1 cellular context compared by ENCODE assay signal in the genomic region with DNA sequence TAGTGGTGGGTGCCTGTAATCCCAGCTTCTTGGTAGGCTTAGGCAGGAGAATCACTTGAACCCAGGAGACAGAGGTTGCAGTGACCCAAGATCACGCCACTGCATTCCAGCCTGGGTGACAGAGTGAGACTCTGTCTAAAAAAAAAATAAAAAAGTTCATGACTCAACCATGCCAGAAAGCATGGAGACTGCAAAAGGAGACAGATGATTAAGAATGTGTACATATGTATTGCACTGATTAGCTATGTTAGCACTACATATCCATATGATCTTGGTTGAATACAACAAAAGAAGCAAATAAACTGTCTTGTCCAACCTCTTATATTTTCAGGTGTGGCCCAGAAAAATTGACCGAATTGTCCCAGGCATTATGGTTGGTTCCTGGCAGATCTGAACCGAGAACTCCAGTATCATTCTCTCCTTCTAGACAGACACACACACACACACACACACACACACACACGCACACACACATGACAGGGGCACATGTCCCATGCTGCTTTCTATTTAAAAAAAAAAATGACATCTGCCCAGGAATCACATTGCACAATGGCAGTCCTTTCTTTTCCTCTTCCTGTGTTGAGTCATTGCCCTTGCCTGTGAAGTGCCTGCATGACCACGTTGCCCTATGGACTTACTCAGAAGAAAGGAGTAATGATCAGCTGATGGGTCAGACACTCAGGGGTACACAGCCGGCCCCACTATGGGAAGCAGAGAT.
A peak's percentile ranks its signal among the peaks of the same experiment; 100 is the strongest.
TF ChIP-seq lines count a peak whose summit lies in the region.

No MANE protein-coding gene starts in this region.

TF ChIP-seq in HepG2, 621 proteins besides CTCF, POLR2A, EP300 and RAD21 (continued from another document and continues in another):
- no peak for TF ChIP-seq IKZF5 (CRISPR knock-in tag; IDR thresholded peaks at IDR 0.05)
- no peak for TF ChIP-seq ZNF12 (CRISPR knock-in tag; IDR thresholded peaks at IDR 0.05)
- TF ChIP-seq ZNF510 (CRISPR knock-in tag; IDR thresholded peaks at IDR 0.05; ENCODE audit: low read depth), result no peak
- TF ChIP-seq REL (CRISPR knock-in tag; conservative IDR thresholded peaks at IDR 0.05), result no peak
- no peak for TF ChIP-seq GFI1 (CRISPR knock-in tag; IDR thresholded peaks at IDR 0.05; ENCODE audit: borderline replicate concordance)
- TF ChIP-seq YEATS2 (CRISPR knock-in tag; IDR thresholded peaks at IDR 0.05; ENCODE audit: borderline replicate concordance), result no peak
- TF ChIP-seq, protein P1, sequence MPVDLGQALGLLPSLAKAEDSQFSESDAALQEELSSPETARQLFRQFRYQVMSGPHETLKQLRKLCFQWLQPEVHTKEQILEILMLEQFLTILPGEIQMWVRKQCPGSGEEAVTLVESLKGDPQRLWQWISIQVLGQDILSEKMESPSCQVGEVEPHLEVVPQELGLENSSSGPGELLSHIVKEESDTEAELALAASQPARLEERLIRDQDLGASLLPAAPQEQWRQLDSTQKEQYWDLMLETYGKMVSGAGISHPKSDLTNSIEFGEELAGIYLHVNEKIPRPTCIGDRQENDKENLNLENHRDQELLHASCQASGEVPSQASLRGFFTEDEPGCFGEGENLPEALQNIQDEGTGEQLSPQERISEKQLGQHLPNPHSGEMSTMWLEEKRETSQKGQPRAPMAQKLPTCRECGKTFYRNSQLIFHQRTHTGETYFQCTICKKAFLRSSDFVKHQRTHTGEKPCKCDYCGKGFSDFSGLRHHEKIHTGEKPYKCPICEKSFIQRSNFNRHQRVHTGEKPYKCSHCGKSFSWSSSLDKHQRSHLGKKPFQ (CRISPR knock-in tag; IDR thresholded peaks at IDR 0.05; ENCODE audit: insufficient replicate concordance), result no peak
- TF ChIP-seq ARID4A (CRISPR knock-in tag; IDR thresholded peaks at IDR 0.05; ENCODE audit: borderline replicate concordance), result peak; percentile 28; the same call in 1 of the 2 replicates
- no peak for TF ChIP-seq ARNT (IDR thresholded peaks at IDR 0.05)
- no peak for TF ChIP-seq ZSCAN12 (CRISPR knock-in tag; IDR thresholded peaks at IDR 0.05)
- TF ChIP-seq TGIF2 (CRISPR knock-in tag; IDR thresholded peaks at IDR 0.05), result no peak
- TF ChIP-seq, protein P2, sequence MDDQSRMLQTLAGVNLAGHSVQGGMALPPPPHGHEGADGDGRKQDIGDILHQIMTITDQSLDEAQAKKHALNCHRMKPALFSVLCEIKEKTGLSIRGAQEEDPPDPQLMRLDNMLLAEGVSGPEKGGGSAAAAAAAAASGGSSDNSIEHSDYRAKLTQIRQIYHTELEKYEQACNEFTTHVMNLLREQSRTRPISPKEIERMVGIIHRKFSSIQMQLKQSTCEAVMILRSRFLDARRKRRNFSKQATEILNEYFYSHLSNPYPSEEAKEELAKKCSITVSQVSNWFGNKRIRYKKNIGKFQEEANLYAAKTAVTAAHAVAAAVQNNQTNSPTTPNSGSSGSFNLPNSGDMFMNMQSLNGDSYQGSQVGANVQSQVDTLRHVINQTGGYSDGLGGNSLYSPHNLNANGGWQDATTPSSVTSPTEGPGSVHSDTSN (CRISPR knock-in tag; IDR thresholded peaks at IDR 0.05; ENCODE audit: borderline replicate concordance), result no peak
- no peak for TF ChIP-seq PREB (CRISPR knock-in tag; IDR thresholded peaks at IDR 0.05)
- no peak for TF ChIP-seq RFX3 (CRISPR knock-in tag; IDR thresholded peaks at IDR 0.05)
- TF ChIP-seq ZSCAN22 (CRISPR knock-in tag; IDR thresholded peaks at IDR 0.05), result no peak
- no peak for TF ChIP-seq SMC3 (IDR thresholded peaks at IDR 0.05; ENCODE audit: low read length)
- TF ChIP-seq RFX1 (IDR thresholded peaks at IDR 0.05), result no peak
- TF ChIP-seq ZBTB3 (CRISPR knock-in tag; IDR thresholded peaks at IDR 0.05; ENCODE audit: borderline replicate concordance, low read depth), result no peak
- no peak for TF ChIP-seq ZNF343 (CRISPR knock-in tag; IDR thresholded peaks at IDR 0.05)
- TF ChIP-seq, protein P3, sequence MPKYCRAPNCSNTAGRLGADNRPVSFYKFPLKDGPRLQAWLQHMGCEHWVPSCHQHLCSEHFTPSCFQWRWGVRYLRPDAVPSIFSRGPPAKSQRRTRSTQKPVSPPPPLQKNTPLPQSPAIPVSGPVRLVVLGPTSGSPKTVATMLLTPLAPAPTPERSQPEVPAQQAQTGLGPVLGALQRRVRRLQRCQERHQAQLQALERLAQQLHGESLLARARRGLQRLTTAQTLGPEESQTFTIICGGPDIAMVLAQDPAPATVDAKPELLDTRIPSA (CRISPR knock-in tag; IDR thresholded peaks at IDR 0.05; ENCODE audit: borderline replicate concordance), result no peak
- no peak for TF ChIP-seq JUNB (CRISPR knock-in tag; IDR thresholded peaks at IDR 0.05; ENCODE audit: borderline replicate concordance)
- TF ChIP-seq THAP11 (CRISPR knock-in tag; IDR thresholded peaks at IDR 0.05), result 0 out of 2 replicates have a peak, but pooled peaks have one; percentile 21
- TF ChIP-seq, protein P4, sequence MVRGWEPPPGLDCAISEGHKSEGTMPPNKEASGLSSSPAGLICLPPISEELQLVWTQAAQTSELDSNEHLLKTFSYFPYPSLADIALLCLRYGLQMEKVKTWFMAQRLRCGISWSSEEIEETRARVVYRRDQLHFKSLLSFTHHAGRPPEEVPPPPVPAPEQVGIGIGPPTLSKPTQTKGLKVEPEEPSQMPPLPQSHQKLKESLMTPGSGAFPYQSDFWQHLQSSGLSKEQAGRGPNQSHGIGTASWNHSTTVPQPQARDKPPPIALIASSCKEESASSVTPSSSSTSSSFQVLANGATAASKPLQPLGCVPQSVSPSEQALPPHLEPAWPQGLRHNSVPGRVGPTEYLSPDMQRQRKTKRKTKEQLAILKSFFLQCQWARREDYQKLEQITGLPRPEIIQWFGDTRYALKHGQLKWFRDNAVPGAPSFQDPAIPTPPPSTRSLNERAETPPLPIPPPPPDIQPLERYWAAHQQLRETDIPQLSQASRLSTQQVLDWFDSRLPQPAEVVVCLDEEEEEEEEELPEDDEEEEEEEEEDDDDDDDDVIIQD (CRISPR knock-in tag; IDR thresholded peaks at IDR 0.05; ENCODE audit: low read depth), result peak; percentile 40; the same call in 1 of the 2 replicates
- TF ChIP-seq CREB3 (CRISPR knock-in tag; IDR thresholded peaks at IDR 0.05), result no peak
- no peak for TF ChIP-seq TOPORS (CRISPR knock-in tag; IDR thresholded peaks at IDR 0.05)
- no peak for TF ChIP-seq RAD51 (IDR thresholded peaks at IDR 0.05; ENCODE audit: borderline replicate concordance)
- no peak; the same call in 1 of the 2 replicates for TF ChIP-seq DPF2 (CRISPR knock-in tag; IDR thresholded peaks at IDR 0.05; ENCODE audit: borderline replicate concordance, low read depth)
- TF ChIP-seq CSRNP2 (CRISPR knock-in tag; conservative IDR thresholded peaks at IDR 0.05; ENCODE audit: low read depth), result no peak
- no peak for TF ChIP-seq CHD4 (IDR thresholded peaks at IDR 0.05; ENCODE audit: borderline replicate concordance, low read length)
- TF ChIP-seq ZNF235 (CRISPR knock-in tag; IDR thresholded peaks at IDR 0.05; ENCODE audit: borderline replicate concordance), result no peak
- no peak for TF ChIP-seq KDM2A (CRISPR knock-in tag; IDR thresholded peaks at IDR 0.05; ENCODE audit: borderline replicate concordance, low read depth)
- no peak for TF ChIP-seq MED13 (CRISPR knock-in tag; IDR thresholded peaks at IDR 0.05)
- no peak for TF ChIP-seq STAT6 (CRISPR knock-in tag; IDR thresholded peaks at IDR 0.05; ENCODE audit: borderline replicate concordance)
- TF ChIP-seq ZNF432 (CRISPR knock-in tag; IDR thresholded peaks at IDR 0.05; ENCODE audit: borderline replicate concordance), result no peak
- TF ChIP-seq, protein P5, sequence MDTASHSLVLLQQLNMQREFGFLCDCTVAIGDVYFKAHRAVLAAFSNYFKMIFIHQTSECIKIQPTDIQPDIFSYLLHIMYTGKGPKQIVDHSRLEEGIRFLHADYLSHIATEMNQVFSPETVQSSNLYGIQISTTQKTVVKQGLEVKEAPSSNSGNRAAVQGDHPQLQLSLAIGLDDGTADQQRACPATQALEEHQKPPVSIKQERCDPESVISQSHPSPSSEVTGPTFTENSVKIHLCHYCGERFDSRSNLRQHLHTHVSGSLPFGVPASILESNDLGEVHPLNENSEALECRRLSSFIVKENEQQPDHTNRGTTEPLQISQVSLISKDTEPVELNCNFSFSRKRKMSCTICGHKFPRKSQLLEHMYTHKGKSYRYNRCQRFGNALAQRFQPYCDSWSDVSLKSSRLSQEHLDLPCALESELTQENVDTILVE (CRISPR knock-in tag; IDR thresholded peaks at IDR 0.05), result no peak
- no peak for TF ChIP-seq ZBTB20 (CRISPR knock-in tag; IDR thresholded peaks at IDR 0.05; ENCODE audit: borderline replicate concordance, low read depth)
